Comparison of ENCODE assay signal across 9 cellular contexts in genomic region chr3:58335432-58335947, GRCh38. TPM values are rescaled to one million over a fixed set of nuclear protein-coding genes. Genes with fewer than 3 reads are reported as not detected.
DNase-seq lines count a peak whose midpoint lies in the region; ATAC-seq and TF ChIP-seq lines count a peak whose summit lies in the region.
"Had no signal": no experiment of that assay in that cellular context is flagged by ENCODE, and none has a peak within 500 bp of the region (broad histone marks: within the 10 kb centered on the region; RNA-seq: fewer than 3 reads in every experiment).

No MANE protein-coding gene starts in this region.

- no peak overlapping the region for H2AFZ ChIP-seq in neuronal stem cell (ENCODE audit: low read length)

- no peaks in the 10 kb centered on the region for H3K9me3 ChIP-seq in KOPT-K1 (ENCODE audit: insufficient read depth, low read length, poor library complexity, severe bottlenecking)
- H3K9me3 ChIP-seq in WERI-Rb-1 (ENCODE audit: severe bottlenecking), result no peaks in the 10 kb centered on the region
- H3K9me3 ChIP-seq in neuronal stem cell (replicated peaks in 1 of 2; ENCODE audit: control insufficient read depth in 2 of 2, insufficient read depth in 1 of 2, low read depth in 1 of 2, low read length in 2 of 2), result no peaks in the 10 kb centered on the region

- no peaks in the 10 kb centered on the region for H3K9me3 Mint-ChIP-seq in naive thymus-derived CD8-positive, alpha-beta T cell

- H3K27ac ChIP-seq in KOPT-K1 (ENCODE audit: low read depth, low read length, poor library complexity, severe bottlenecking), result peak overlapping the region; percentile 86
- peak overlapping the region; percentile 97 for H3K27ac ChIP-seq in caudate nucleus (ENCODE audit: low read depth, low read length)
- H3K27ac ChIP-seq in WERI-Rb-1, result no peak overlapping the region
- H3K27ac ChIP-seq in neuronal stem cell (replicated peaks; ENCODE audit: low read length), result no peak overlapping the region

- TF ChIP-seq CTCF in AG04449 (IDR thresholded peaks at IDR 0.05; ENCODE audit: insufficient read depth, low read length, missing control alignments) (no peak), WERI-Rb-1 (IDR thresholded peaks at IDR 0.05; ENCODE audit: low read depth, low read length) (no peak)

- H3K27me3 ChIP-seq in WERI-Rb-1 (ENCODE audit: insufficient read depth, low read depth, severe bottlenecking) (no peaks in the 10 kb centered on the region), neuronal stem cell (ENCODE audit: control insufficient read depth in 3 of 3, insufficient read depth in 3 of 3, low read depth in 1 of 3, low read length in 3 of 3) (peaks cover 0 to 2% (median 0%) of the 10 kb centered on the region in 3 experiments)

- H3K27me3 Mint-ChIP-seq in naive thymus-derived CD8-positive, alpha-beta T cell, result no peaks in the 10 kb centered on the region

- H3K27ac Mint-ChIP-seq in naive thymus-derived CD8-positive, alpha-beta T cell, result peak overlapping the region in 2 of 10 donors; percentile 55 to 71

- H3K4me1 ChIP-seq in neuronal stem cell (ENCODE audit: control insufficient read depth in 2 of 2, insufficient read depth in 1 of 2, low read depth in 1 of 2, low read length in 2 of 2), result peaks cover 2 to 4% of the 10 kb centered on the region in 2 donors

- POLR2A ChIA-PET in AG04449 (lab: Yijun Ruan, JAX), result interaction anchor here (0.7 to 1.2 kb wide), 4 partner anchors 29 to 128 kb away, joined by 3 to 4 read pairs (median 4); partner anchors contain the start of genes HTD2 and RPP14
- POLR2A ChIA-PET in naive thymus-derived CD8-positive, alpha-beta T cell (lab: Charles Lee), result no interaction called here

- H3K4me1 Mint-ChIP-seq in naive thymus-derived CD8-positive, alpha-beta T cell, result peaks cover 22 to 66% (median 39%) of the 10 kb centered on the region in 4 donors

- no peak overlapping the region for H3K9ac ChIP-seq in neuronal stem cell (ENCODE audit: low read depth, low read length, poor library complexity)

- no peak for ATAC-seq in naive thymus-derived CD8-positive, alpha-beta T cell
- ATAC-seq in GM21786 (IDR thresholded peaks at IDR 0.05; ENCODE audit: unreplicated experiment), result no peak

- DNase-seq in AG04449 (ENCODE audit: low read depth, low spot score), result no peak
- no peak for DNase-seq in caudate nucleus (lab: John Stamatoyannopoulos, UW)
- no peak for DNase-seq in naive thymus-derived CD8-positive, alpha-beta T cell
- no peak for DNase-seq in activated CD4-positive, CD25-positive, alpha-beta regulatory T cell (lab: John Stamatoyannopoulos, UW)
- no peak for DNase-seq in WERI-Rb-1
- no peak for DNase-seq in neuronal stem cell (ENCODE audit: low spot score)
- DNase-seq: effector CD4-positive, alpha-beta T cell had no signal

- peak overlapping the region in 6 of 10 donors; percentile 3 to 77 (median 46) for H3K4me3 Mint-ChIP-seq in naive thymus-derived CD8-positive, alpha-beta T cell

- H4K91ac ChIP-seq in neuronal stem cell (ENCODE audit: low read depth, low read length, poor library complexity), result no peak overlapping the region

- CTCF ChIA-PET in AG04449 (lab: Yijun Ruan, JAX), result interaction anchor here (0.8 to 6.4 kb wide), 13 partner anchors 9 to 198 kb away, joined by 3 to 38 read pairs (median 4); partner anchors contain the start of genes HTD2 and RPP14

- peaks cover 3% of the 10 kb centered on the region for H3K79me1 ChIP-seq in neuronal stem cell (ENCODE audit: low read depth, low read length)

- no peak overlapping the region for H3K18ac ChIP-seq in neuronal stem cell (ENCODE audit: low read length)

- WGBS in neuronal stem cell (ENCODE audit: extremely low coverage in 2 of 2, insufficient read length in 2 of 2, insufficient replicate concordance in 1 of 2), 2 donors, result no CpG with 5 or more reads among the region's 2 CpGs

- no peak overlapping the region for H3K4ac ChIP-seq in neuronal stem cell (ENCODE audit: low read length)

- no peak overlapping the region for H2BK15ac ChIP-seq in neuronal stem cell (ENCODE audit: low read length)

- no peak overlapping the region for H2BK120ac ChIP-seq in neuronal stem cell (ENCODE audit: low read depth, low read length)

- H2BK12ac ChIP-seq in neuronal stem cell (ENCODE audit: low read length), result no peak overlapping the region

- H3K4me3 ChIP-seq in AG04449 (ENCODE audit: low read depth, low read length) (peak overlapping the region; percentile 32), WERI-Rb-1 (ENCODE audit: low read depth, low read length) (no peak overlapping the region), neuronal stem cell (ENCODE audit: low read length in 2 of 2) (no peak overlapping the region)

- H2BK5ac ChIP-seq in neuronal stem cell (ENCODE audit: low read length), result no peak overlapping the region

- H3K23ac ChIP-seq in neuronal stem cell (ENCODE audit: low read depth, low read length, poor library complexity), result no peak overlapping the region

- no peak overlapping the region for H3K4me2 ChIP-seq in neuronal stem cell (ENCODE audit: insufficient read depth, low read length, poor library complexity, severe bottlenecking)

- H3K36me3 Mint-ChIP-seq in naive thymus-derived CD8-positive, alpha-beta T cell, result peaks cover 0 to 12% (median 7%) of the 10 kb centered on the region in 3 donors

- H3K36me3 ChIP-seq in KOPT-K1 (ENCODE audit: insufficient read depth, low read length), result peaks cover 43% of the 10 kb centered on the region
- H3K36me3 ChIP-seq in WERI-Rb-1, result no peaks in the 10 kb centered on the region
- H3K36me3 ChIP-seq in neuronal stem cell (replicated peaks in 1 of 2; ENCODE audit: control insufficient read depth in 2 of 2, insufficient read depth in 2 of 2, low read length in 2 of 2), result no peaks in the 10 kb centered on the region

- H4K8ac ChIP-seq in neuronal stem cell (ENCODE audit: low read depth, low read length), result no peak overlapping the region

- H2AK5ac ChIP-seq in neuronal stem cell (ENCODE audit: low read depth, low read length), result no peak overlapping the region

- no peak overlapping the region for H3K14ac ChIP-seq in neuronal stem cell (ENCODE audit: low read length)

RNA-seq across cellular contexts. Expression of gene PXK, which starts 2.8 kb away (rescaled TPM):
- total RNA-seq in naive thymus-derived CD8-positive, alpha-beta T cell, result 10 to 100 TPM; 24.1 to 26.6 TPM
- polyA plus RNA-seq in naive thymus-derived CD8-positive, alpha-beta T cell, result 10 to 100 TPM; 16.3 to 21.9 (median 21.0) TPM
- 7.1 TPM for polyA plus RNA-seq in neuronal stem cell (2013, experiment 1 of 2)
- 7.1 TPM for polyA plus RNA-seq in neuronal stem cell (2013, experiment 2 of 2)

RNA-seq across cellular contexts. Expression of gene HTD2, which starts 29.2 kb away (rescaled TPM):
- 1 to 10 TPM; 6.4 to 8.6 TPM for total RNA-seq in naive thymus-derived CD8-positive, alpha-beta T cell
- polyA plus RNA-seq in naive thymus-derived CD8-positive, alpha-beta T cell, result 10 to 100 TPM; 17.4 to 31.2 (median 23.7) TPM
- polyA plus RNA-seq in neuronal stem cell (2013, experiment 1 of 2), result 4.9 TPM
- 4.5 TPM for polyA plus RNA-seq in neuronal stem cell (2013, experiment 2 of 2)

RNA-seq across cellular contexts. Expression of gene RPP14, which starts 29.4 kb away (rescaled TPM):
- 10 to 100 TPM; 19.4 to 20.4 TPM for total RNA-seq in naive thymus-derived CD8-positive, alpha-beta T cell
- polyA plus RNA-seq in naive thymus-derived CD8-positive, alpha-beta T cell, result 1 to 10 TPM; 7.5 to 8.5 (median 7.8) TPM
- 14.4 TPM for polyA plus RNA-seq in neuronal stem cell (2013, experiment 1 of 2)
- 16.0 TPM for polyA plus RNA-seq in neuronal stem cell (2013, experiment 2 of 2)

Comparison
In these comparisons a context has a peak if more than half of its experiments do, and no peak if none do; other contexts are left out.
1. H3K27ac ChIP-seq: peak in KOPT-K1 (single experiment) and caudate nucleus (single experiment); none in WERI-Rb-1 (single experiment) and neuronal stem cell (single experiment).